Comparison of ENCODE assay signal across 18 cellular contexts in the genomic region with DNA sequence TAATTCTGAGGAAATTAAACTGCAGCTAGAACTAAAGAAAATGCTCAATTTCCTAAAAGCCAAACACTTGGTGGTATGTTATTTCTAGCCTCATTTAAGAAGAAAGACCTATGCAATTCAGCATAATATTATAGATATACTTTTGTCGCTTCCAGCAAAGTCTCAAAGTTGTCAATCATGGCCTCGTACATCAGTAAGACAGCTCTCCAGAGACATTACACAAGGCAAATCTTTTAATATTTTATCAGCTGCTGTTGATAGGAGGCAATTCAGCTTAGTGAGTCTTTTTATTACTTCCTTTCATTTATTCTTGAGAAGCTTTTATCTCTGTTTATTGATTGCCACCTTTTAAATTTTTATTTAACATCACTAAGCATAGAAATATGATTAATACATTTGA.
DNase-seq lines count a peak whose midpoint lies in the region; TF ChIP-seq lines count a peak whose summit lies in the region.
"Had no signal": no experiment of that assay in that cellular context is flagged by ENCODE, and none has a peak within 500 bp of the region (broad histone marks: within the 10 kb centered on the region; RNA-seq: fewer than 3 reads in every experiment).

No MANE protein-coding gene starts in this region.

- H2AFZ ChIP-seq in KMS-11 (ENCODE audit: low read depth) (no peak overlapping the region), MM.1S (ENCODE audit: low read length) (no peak overlapping the region), neural cell (ENCODE audit: low read depth, low read length) (no peak overlapping the region)

- H3F3A ChIP-seq in MM.1S (ENCODE audit: insufficient read depth, low read length) (no peaks in the 10 kb centered on the region), neural cell (ENCODE audit: insufficient read depth, low read length, poor library complexity, severe bottlenecking) (no peaks in the 10 kb centered on the region)

- no peaks in the 10 kb centered on the region for H3K36me3 ChIP-seq in KMS-11 (ENCODE audit: insufficient read depth)
- no peaks in the 10 kb centered on the region for H3K36me3 ChIP-seq in MM.1S (replicated peaks; ENCODE audit: insufficient read depth, low read length)
- H3K36me3 ChIP-seq in neural cell (ENCODE audit: insufficient read depth, low read length), result no peaks in the 10 kb centered on the region
- H3K36me3 ChIP-seq: BE2C, BLaER1 had no signal

- no peaks in the 10 kb centered on the region for H3K9me2 ChIP-seq in MM.1S (replicated peaks; ENCODE audit: insufficient read depth, low read length)
- H3K9me2 ChIP-seq in neural cell (ENCODE audit: insufficient read depth, low read length), result no peaks in the 10 kb centered on the region

- H4K20me1 ChIP-seq in KMS-11 (ENCODE audit: insufficient read depth) (no peaks in the 10 kb centered on the region), MM.1S (ENCODE audit: insufficient read depth, low read length) (no peaks in the 10 kb centered on the region), neural cell (ENCODE audit: insufficient read depth) (no peaks in the 10 kb centered on the region)
- H4K20me1 ChIP-seq: BLaER1 had no signal

- H3K27me3 ChIP-seq in KMS-11 (ENCODE audit: insufficient read depth, low read depth) (no peaks in the 10 kb centered on the region), MM.1S (replicated peaks; ENCODE audit: insufficient read depth, low read length) (no peaks in the 10 kb centered on the region), neural cell (ENCODE audit: insufficient read depth, low read depth, low read length) (no peaks in the 10 kb centered on the region)
- H3K27me3 ChIP-seq: BE2C, BLaER1 had no signal

- TF ChIP-seq RAD21 in neural cell (conservative IDR thresholded peaks at IDR 0.05), result no peak

- no peaks in the 10 kb centered on the region for H3K79me2 ChIP-seq in KMS-11 (ENCODE audit: insufficient read depth, low read depth)
- H3K79me2 ChIP-seq in MM.1S (ENCODE audit: low read length), result no peaks in the 10 kb centered on the region
- H3K79me2 ChIP-seq in neural cell (replicated peaks; ENCODE audit: insufficient read depth, low read length), result no peaks in the 10 kb centered on the region

- H3K4me1 ChIP-seq in KMS-11 (ENCODE audit: low read depth, poor library complexity, severe bottlenecking) (peaks cover 27% of the 10 kb centered on the region), MM.1S (ENCODE audit: low read length) (0 out of 2 replicates have a peak, but pooled peaks cover 3% of the 10 kb centered on the region)
- H3K4me1 ChIP-seq: BE2C, Caco-2 had no signal

- H3K27ac ChIP-seq in KMS-11, result 0 out of 2 replicates have a peak overlapping the region, but pooled peaks have one; percentile 4
- H3K27ac ChIP-seq in MM.1S (ENCODE audit: low read length), result peak overlapping the region; percentile 14; the same call in 1 of the 2 replicates
- H3K27ac ChIP-seq in neural cell (ENCODE audit: low read length), result peak overlapping the region; percentile 64
- H3K27ac ChIP-seq: BLaER1 had no signal

- peak; percentile 71 for TF ChIP-seq EP300 in neural cell (conservative IDR thresholded peaks at IDR 0.05; ENCODE audit: poor library complexity, severe bottlenecking)

- no peak overlapping the region for H3K9ac ChIP-seq in KMS-11
- no peak overlapping the region for H3K9ac ChIP-seq in MM.1S (ENCODE audit: low read length)
- no peak overlapping the region for H3K9ac ChIP-seq in neural cell (ENCODE audit: low read length)
- H3K9ac ChIP-seq: BLaER1 had no signal

- H3K9me3 ChIP-seq in MM.1S (replicated peaks; ENCODE audit: insufficient read depth, low read length), result no peaks in the 10 kb centered on the region
- H3K9me3 ChIP-seq in neural cell (ENCODE audit: low read length), result no peaks in the 10 kb centered on the region
- H3K9me3 ChIP-seq: BE2C, BLaER1, Caco-2 had no signal

- peak overlapping the region; percentile 17 for H3K4me2 ChIP-seq in KMS-11
- no peak overlapping the region for H3K4me2 ChIP-seq in MM.1S (ENCODE audit: low read depth, low read length)
- H3K4me2 ChIP-seq in neural cell (ENCODE audit: low read length), result peak overlapping the region; percentile 53
- H3K4me2 ChIP-seq: BLaER1 had no signal

- no peak for DNase-seq in MM.1S
- DNase-seq in activated CD4-positive, alpha-beta T cell treated with anti-CD3 and anti-CD28 coated beads for 4 hours, result no peak
- DNase-seq in COLO668 (lab: John Stamatoyannopoulos, UW; ENCODE audit: unreplicated experiment), result no peak
- no peak for DNase-seq in NCI-H510A treated with DMSO at 0.1 percent for 48 hours (lab: John Stamatoyannopoulos, UW)
- DNase-seq: 8988T; ACHN; BE2C; C1 segment of cervical spinal cord; Caco-2; Calu3; CD4-positive, alpha-beta memory T cell; CD4-positive, CD25-positive, alpha-beta regulatory T cell; CD8-positive, alpha-beta memory T cell; DMS79 treated with DMSO at 0.1 percent for 48 hours; GF-D8 had no signal

- TF ChIP-seq CTCF in KMS-11 (conservative IDR thresholded peaks at IDR 0.05; ENCODE audit: low read depth, low read length) (no peak), MM.1S (IDR thresholded peaks at IDR 0.05; ENCODE audit: low read length) (no peak), neural cell (IDR thresholded peaks at IDR 0.05; ENCODE audit: poor library complexity, severe bottlenecking) (no peak)

- no peak overlapping the region for H3K4me3 ChIP-seq in KMS-11 (IDR thresholded peaks at IDR 0.05; ENCODE audit: insufficient read depth, low read depth, low read length)
- no peak overlapping the region for H3K4me3 ChIP-seq in MM.1S (ENCODE audit: low read length)
- peak overlapping the region; percentile 13 for H3K4me3 ChIP-seq in neural cell (ENCODE audit: low read length)
- H3K4me3 ChIP-seq: BLaER1 had no signal

TF ChIP-seq in neural cell, 6 proteins besides CTCF, POLR2A, EP300 and RAD21:
- TF ChIP-seq MXI1 (conservative IDR thresholded peaks at IDR 0.05; ENCODE audit: poor library complexity, severe bottlenecking) (no peak), POLR2AphosphoS5 (IDR thresholded peaks at IDR 0.05) (peak; percentile 56)

Comparison
In these comparisons a context has a peak if more than half of its experiments do, and no peak if none do; other contexts are left out.
1. H3K27ac ChIP-seq: peak in every context shown above with its lines; median percentile 64 in neural cell; 14 in MM.1S; 4 in KMS-11.